In the genomic region with DNA sequence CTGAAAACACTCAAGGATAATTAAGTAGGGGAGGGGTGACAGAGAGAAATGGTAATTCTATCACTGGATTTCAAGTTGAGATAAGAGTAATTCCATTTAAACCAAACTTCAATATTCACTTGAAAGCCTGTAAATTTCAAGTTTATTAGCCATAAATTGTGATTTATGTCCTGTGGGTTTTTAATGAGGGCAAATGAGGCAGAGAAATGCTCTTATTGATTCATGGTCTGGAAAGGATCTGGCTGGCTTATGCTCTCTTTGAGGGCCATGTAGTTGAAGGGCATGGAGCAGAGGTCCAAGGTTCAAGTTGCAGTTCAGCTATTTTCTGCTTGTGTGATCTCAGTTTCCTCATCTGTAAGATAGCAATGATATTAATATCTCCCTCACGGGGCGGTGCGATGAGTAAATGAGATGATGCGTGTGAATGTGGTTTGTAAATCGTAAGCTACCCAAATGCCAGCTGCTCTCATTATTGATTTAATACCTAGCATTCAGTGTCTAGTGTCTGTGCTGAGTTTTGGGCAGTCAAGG, we compare ENCODE assay signal across 1 cellular context.
TF ChIP-seq lines count a peak whose summit lies in the region.

No MANE protein-coding gene starts in this region.

TF ChIP-seq in HEK293, 187 proteins besides CTCF, POLR2A, EP300 and RAD21 (continued from another document and continues in another):
- TF ChIP-seq, protein P1, sequence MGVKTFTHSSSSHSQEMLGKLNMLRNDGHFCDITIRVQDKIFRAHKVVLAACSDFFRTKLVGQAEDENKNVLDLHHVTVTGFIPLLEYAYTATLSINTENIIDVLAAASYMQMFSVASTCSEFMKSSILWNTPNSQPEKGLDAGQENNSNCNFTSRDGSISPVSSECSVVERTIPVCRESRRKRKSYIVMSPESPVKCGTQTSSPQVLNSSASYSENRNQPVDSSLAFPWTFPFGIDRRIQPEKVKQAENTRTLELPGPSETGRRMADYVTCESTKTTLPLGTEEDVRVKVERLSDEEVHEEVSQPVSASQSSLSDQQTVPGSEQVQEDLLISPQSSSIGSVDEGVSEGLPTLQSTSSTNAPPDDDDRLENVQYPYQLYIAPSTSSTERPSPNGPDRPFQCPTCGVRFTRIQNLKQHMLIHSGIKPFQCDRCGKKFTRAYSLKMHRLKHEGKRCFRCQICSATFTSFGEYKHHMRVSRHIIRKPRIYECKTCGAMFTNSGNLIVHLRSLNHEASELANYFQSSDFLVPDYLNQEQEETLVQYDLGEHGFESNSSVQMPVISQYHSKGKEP (tag by site-specific recombination; IDR thresholded peaks at IDR 0.05), result peak; percentile 75; the same call in 1 of the 2 replicates
- TF ChIP-seq ZNF548 (tag by site-specific recombination; IDR thresholded peaks at IDR 0.05) (no peak), ZBTB48 (tag by site-specific recombination; IDR thresholded peaks at IDR 0.05) (no peak), ZNF37A (tag by site-specific recombination; IDR thresholded peaks at IDR 0.05) (no peak), ZNF391 (tag by site-specific recombination; IDR thresholded peaks at IDR 0.05; ENCODE audit: borderline replicate concordance, low read depth) (no peak), ZFP37 (tag by site-specific recombination; IDR thresholded peaks at IDR 0.05) (no peak), SALL2 (tag by site-specific recombination; IDR thresholded peaks at IDR 0.05; ENCODE audit: borderline replicate concordance) (no peak), ZNF16 (tag by site-specific recombination; IDR thresholded peaks at IDR 0.05; ENCODE audit: low read depth) (no peak), ZNF2 (tag by site-specific recombination; IDR thresholded peaks at IDR 0.05) (no peak), ZNF426 (tag by site-specific recombination; IDR thresholded peaks at IDR 0.05) (no peak), ZNF214 (tag by site-specific recombination; IDR thresholded peaks at IDR 0.05; ENCODE audit: borderline replicate concordance) (no peak), GLI2 (tag by site-specific recombination; IDR thresholded peaks at IDR 0.05; ENCODE audit: borderline replicate concordance, low read depth) (peak; percentile 88), ZNF473 (tag by site-specific recombination; IDR thresholded peaks at IDR 0.05) (no peak), ZNF423 (tag by site-specific recombination; IDR thresholded peaks at IDR 0.05) (no peak), ZNF132 (tag by site-specific recombination; IDR thresholded peaks at IDR 0.05; ENCODE audit: borderline replicate concordance) (no peak), ZNF529 (tag by site-specific recombination; IDR thresholded peaks at IDR 0.05; ENCODE audit: insufficient replicate concordance) (no peak), ZNF354C (tag by site-specific recombination; IDR thresholded peaks at IDR 0.05; ENCODE audit: borderline replicate concordance, low read depth) (no peak), ZNF48 (tag by site-specific recombination; IDR thresholded peaks at IDR 0.05) (no peak), ZNF555 (tag by site-specific recombination; conservative IDR thresholded peaks at IDR 0.05) (no peak), ZNF596 (tag by site-specific recombination; IDR thresholded peaks at IDR 0.05) (no peak; the same call in 1 of the 2 replicates), ZSCAN23 (tag by site-specific recombination; IDR thresholded peaks at IDR 0.05) (no peak), TCF7L2 (IDR thresholded peaks at IDR 0.05; ENCODE audit: borderline replicate concordance, low read depth, low read length) (peak; percentile 77), ZNF837 (tag by site-specific recombination; IDR thresholded peaks at IDR 0.05) (no peak), ZNF830 (tag by site-specific recombination; IDR thresholded peaks at IDR 0.05; ENCODE audit: low read depth) (no peak), ZNF302 (tag by site-specific recombination; IDR thresholded peaks at IDR 0.05; ENCODE audit: low read depth) (no peak), ZNF776 (tag by site-specific recombination; IDR thresholded peaks at IDR 0.05; ENCODE audit: borderline replicate concordance) (no peak), KLF10 (tag by site-specific recombination; IDR thresholded peaks at IDR 0.05) (peak; percentile 56; the same call in 1 of the 2 replicates), BCL11B (tag by site-specific recombination; IDR thresholded peaks at IDR 0.05; ENCODE audit: low read depth) (peak; percentile 88), ZNF169 (tag by site-specific recombination; IDR thresholded peaks at IDR 0.05) (no peak), ZNF311 (tag by site-specific recombination; IDR thresholded peaks at IDR 0.05; ENCODE audit: borderline replicate concordance) (no peak), ZNF521 (tag by site-specific recombination; IDR thresholded peaks at IDR 0.05) (no peak)
- TF ChIP-seq, protein P2, sequence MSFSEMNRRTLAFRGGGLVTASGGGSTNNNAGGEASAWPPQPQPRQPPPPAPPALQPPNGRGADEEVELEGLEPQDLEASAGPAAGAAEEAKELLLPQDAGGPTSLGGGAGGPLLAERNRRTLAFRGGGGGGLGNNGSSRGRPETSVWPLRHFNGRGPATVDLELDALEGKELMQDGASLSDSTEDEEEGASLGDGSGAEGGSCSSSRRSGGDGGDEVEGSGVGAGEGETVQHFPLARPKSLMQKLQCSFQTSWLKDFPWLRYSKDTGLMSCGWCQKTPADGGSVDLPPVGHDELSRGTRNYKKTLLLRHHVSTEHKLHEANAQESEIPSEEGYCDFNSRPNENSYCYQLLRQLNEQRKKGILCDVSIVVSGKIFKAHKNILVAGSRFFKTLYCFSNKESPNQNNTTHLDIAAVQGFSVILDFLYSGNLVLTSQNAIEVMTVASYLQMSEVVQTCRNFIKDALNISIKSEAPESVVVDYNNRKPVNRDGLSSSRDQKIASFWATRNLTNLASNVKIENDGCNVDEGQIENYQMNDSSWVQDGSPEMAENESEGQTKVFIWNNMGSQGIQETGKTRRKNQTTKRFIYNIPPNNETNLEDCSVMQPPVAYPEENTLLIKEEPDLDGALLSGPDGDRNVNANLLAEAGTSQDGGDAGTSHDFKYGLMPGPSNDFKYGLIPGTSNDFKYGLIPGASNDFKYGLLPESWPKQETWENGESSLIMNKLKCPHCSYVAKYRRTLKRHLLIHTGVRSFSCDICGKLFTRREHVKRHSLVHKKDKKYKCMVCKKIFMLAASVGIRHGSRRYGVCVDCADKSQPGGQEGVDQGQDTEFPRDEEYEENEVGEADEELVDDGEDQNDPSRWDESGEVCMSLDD (tag by site-specific recombination; IDR thresholded peaks at IDR 0.05), result no peak
- TF ChIP-seq, protein P3, sequence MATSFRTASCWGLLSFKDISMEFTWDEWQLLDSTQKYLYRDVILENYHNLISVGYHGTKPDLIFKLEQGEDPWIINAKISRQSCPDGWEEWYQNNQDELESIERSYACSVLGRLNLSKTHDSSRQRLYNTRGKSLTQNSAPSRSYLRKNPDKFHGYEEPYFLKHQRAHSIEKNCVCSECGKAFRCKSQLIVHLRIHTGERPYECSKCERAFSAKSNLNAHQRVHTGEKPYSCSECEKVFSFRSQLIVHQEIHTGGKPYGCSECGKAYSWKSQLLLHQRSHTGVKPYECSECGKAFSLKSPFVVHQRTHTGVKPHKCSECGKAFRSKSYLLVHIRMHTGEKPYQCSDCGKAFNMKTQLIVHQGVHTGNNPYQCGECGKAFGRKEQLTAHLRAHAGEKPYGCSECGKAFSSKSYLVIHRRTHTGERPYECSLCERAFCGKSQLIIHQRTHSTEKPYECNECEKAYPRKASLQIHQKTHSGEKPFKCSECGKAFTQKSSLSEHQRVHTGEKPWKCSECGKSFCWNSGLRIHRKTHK (tag by site-specific recombination; IDR thresholded peaks at IDR 0.05), result no peak
- TF ChIP-seq, protein P4, sequence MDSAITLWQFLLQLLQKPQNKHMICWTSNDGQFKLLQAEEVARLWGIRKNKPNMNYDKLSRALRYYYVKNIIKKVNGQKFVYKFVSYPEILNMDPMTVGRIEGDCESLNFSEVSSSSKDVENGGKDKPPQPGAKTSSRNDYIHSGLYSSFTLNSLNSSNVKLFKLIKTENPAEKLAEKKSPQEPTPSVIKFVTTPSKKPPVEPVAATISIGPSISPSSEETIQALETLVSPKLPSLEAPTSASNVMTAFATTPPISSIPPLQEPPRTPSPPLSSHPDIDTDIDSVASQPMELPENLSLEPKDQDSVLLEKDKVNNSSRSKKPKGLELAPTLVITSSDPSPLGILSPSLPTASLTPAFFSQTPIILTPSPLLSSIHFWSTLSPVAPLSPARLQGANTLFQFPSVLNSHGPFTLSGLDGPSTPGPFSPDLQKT (IDR thresholded peaks at IDR 0.05; ENCODE audit: borderline replicate concordance, low read depth, low read length), result no peak
- TF ChIP-seq, protein P5, sequence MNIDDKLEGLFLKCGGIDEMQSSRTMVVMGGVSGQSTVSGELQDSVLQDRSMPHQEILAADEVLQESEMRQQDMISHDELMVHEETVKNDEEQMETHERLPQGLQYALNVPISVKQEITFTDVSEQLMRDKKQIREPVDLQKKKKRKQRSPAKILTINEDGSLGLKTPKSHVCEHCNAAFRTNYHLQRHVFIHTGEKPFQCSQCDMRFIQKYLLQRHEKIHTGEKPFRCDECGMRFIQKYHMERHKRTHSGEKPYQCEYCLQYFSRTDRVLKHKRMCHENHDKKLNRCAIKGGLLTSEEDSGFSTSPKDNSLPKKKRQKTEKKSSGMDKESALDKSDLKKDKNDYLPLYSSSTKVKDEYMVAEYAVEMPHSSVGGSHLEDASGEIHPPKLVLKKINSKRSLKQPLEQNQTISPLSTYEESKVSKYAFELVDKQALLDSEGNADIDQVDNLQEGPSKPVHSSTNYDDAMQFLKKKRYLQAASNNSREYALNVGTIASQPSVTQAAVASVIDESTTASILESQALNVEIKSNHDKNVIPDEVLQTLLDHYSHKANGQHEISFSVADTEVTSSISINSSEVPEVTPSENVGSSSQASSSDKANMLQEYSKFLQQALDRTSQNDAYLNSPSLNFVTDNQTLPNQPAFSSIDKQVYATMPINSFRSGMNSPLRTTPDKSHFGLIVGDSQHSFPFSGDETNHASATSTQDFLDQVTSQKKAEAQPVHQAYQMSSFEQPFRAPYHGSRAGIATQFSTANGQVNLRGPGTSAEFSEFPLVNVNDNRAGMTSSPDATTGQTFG (tag by site-specific recombination; IDR thresholded peaks at IDR 0.05; ENCODE audit: borderline replicate concordance), result no peak
- TF ChIP-seq, protein P6, sequence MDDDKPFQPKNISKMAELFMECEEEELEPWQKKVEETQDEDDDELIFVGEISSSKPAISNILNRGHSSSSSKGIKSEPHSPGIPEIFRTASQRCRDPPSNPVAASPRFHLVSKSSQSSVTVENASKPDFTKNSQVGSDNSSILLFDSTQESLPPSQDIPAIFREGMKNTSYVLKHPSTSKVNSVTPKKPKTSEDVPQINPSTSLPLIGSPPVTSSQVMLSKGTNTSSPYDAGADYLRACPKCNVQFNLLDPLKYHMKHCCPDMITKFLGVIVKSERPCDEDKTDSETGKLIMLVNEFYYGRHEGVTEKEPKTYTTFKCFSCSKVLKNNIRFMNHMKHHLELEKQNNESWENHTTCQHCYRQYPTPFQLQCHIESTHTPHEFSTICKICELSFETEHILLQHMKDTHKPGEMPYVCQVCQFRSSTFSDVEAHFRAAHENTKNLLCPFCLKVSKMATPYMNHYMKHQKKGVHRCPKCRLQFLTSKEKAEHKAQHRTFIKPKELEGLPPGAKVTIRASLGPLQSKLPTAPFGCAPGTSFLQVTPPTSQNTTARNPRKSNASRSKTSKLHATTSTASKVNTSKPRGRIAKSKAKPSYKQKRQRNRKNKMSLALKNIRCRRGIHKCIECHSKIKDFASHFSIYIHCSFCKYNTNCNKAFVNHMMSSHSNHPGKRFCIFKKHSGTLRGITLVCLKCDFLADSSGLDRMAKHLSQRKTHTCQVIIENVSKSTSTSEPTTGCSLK (tag by site-specific recombination; IDR thresholded peaks at IDR 0.05), result no peak
- TF ChIP-seq, protein P7, sequence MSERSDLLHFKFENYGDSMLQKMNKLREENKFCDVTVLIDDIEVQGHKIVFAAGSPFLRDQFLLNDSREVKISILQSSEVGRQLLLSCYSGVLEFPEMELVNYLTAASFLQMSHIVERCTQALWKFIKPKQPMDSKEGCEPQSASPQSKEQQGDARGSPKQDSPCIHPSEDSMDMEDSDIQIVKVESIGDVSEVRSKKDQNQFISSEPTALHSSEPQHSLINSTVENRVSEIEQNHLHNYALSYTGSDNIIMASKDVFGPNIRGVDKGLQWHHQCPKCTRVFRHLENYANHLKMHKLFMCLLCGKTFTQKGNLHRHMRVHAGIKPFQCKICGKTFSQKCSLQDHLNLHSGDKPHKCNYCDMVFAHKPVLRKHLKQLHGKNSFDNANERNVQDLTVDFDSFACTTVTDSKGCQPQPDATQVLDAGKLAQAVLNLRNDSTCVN (tag by site-specific recombination; optimal IDR thresholded peaks at IDR 0.05), result no peak
- TF ChIP-seq, protein P8, sequence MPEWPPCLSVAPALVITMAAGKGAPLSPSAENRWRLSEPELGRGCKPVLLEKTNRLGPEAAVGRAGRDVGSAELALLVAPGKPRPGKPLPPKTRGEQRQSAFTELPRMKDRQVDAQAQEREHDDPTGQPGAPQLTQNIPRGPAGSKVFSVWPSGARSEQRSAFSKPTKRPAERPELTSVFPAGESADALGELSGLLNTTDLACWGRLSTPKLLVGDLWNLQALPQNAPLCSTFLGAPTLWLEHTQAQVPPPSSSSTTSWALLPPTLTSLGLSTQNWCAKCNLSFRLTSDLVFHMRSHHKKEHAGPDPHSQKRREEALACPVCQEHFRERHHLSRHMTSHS (tag by site-specific recombination; IDR thresholded peaks at IDR 0.05), result peak; percentile 59; the same call in 1 of the 2 replicates
- TF ChIP-seq, protein P9, sequence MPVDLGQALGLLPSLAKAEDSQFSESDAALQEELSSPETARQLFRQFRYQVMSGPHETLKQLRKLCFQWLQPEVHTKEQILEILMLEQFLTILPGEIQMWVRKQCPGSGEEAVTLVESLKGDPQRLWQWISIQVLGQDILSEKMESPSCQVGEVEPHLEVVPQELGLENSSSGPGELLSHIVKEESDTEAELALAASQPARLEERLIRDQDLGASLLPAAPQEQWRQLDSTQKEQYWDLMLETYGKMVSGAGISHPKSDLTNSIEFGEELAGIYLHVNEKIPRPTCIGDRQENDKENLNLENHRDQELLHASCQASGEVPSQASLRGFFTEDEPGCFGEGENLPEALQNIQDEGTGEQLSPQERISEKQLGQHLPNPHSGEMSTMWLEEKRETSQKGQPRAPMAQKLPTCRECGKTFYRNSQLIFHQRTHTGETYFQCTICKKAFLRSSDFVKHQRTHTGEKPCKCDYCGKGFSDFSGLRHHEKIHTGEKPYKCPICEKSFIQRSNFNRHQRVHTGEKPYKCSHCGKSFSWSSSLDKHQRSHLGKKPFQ (tag by site-specific recombination; IDR thresholded peaks at IDR 0.05), result peak; percentile 88
- TF ChIP-seq, protein P10, sequence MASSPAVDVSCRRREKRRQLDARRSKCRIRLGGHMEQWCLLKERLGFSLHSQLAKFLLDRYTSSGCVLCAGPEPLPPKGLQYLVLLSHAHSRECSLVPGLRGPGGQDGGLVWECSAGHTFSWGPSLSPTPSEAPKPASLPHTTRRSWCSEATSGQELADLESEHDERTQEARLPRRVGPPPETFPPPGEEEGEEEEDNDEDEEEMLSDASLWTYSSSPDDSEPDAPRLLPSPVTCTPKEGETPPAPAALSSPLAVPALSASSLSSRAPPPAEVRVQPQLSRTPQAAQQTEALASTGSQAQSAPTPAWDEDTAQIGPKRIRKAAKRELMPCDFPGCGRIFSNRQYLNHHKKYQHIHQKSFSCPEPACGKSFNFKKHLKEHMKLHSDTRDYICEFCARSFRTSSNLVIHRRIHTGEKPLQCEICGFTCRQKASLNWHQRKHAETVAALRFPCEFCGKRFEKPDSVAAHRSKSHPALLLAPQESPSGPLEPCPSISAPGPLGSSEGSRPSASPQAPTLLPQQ (tag by site-specific recombination; IDR thresholded peaks at IDR 0.05), result peak; percentile 51; the same call in 1 of the 2 replicates
